In genomic region chr4:164815711-164816110, GRCh38 we compare ENCODE assay signal across 15 cellular contexts.
A peak's percentile ranks its signal among the peaks of the same experiment; 100 is the strongest.
DNase-seq lines count a peak whose midpoint lies in the region; ATAC-seq and TF ChIP-seq lines count a peak whose summit lies in the region.
"Had no signal": no experiment of that assay in that cellular context is flagged by ENCODE, and none has a peak within 500 bp of the region (broad histone marks: within the 10 kb centered on the region; RNA-seq: fewer than 3 reads in every experiment).

No MANE protein-coding gene starts in this region.

- H3K27ac ChIP-seq in GM23338 (ENCODE audit: low read depth) (no peak overlapping the region), HUES64 (ENCODE audit: low read depth, low read length) (peak overlapping the region; percentile 45), endodermal cell (ENCODE audit: low read depth, low read length) (no peak overlapping the region)

- H3K36me3 ChIP-seq in GM23338 (ENCODE audit: insufficient read depth): no peaks in the 10 kb centered on the region
- no peaks in the 10 kb centered on the region for H3K36me3 ChIP-seq in HUES64 (ENCODE audit: insufficient read depth, low read length)
- no peaks in the 10 kb centered on the region for H3K36me3 ChIP-seq in endodermal cell (ENCODE audit: control insufficient read depth, insufficient read depth, low read length)
- H3K36me3 ChIP-seq: HAP-1 had no signal

- H3K4me1 Mint-ChIP-seq in GM23338: peaks cover 34% of the 10 kb centered on the region
- peaks cover 40% of the 10 kb centered on the region for H3K4me1 Mint-ChIP-seq in endodermal cell
- peaks cover 18% of the 10 kb centered on the region for H3K4me1 Mint-ChIP-seq in progenitor cell of endocrine pancreas (ENCODE audit: low read depth)

- no peak overlapping the region for H3K4me2 ChIP-seq in GM23338

- H3K79me2 ChIP-seq in GM23338 (replicated peaks; ENCODE audit: insufficient read depth): no peaks in the 10 kb centered on the region

- WGBS in HUES64: 73% methylated on average over 1 of the region's 1 CpG
- WGBS in endodermal cell (ENCODE audit: insufficient coverage in 1 of 2, insufficient read length in 1 of 2), 2 experiments: 47 to 67% methylated on average over 1 of the region's 1 CpG

- ATAC-seq in GM23338 (peak; percentile 40; the same call in 2 of the 3 replicates), GM18858 (IDR thresholded peaks at IDR 0.05; ENCODE audit: unreplicated experiment) (no peak), GM18867 (IDR thresholded peaks at IDR 0.05; ENCODE audit: unreplicated experiment) (no peak)
- ATAC-seq: CD8-positive, alpha-beta T cell had no signal

- H3F3A ChIP-seq in GM23338 (replicated peaks; ENCODE audit: low read depth): no peaks in the 10 kb centered on the region

- H4K20me1 ChIP-seq in GM23338 (replicated peaks; ENCODE audit: insufficient read depth): no peaks in the 10 kb centered on the region

- no peak for TF ChIP-seq CTCF in GM23338 (conservative IDR thresholded peaks at IDR 0.05; ENCODE audit: low read depth in 2 of 2)
- TF ChIP-seq CTCF in endodermal cell (conservative IDR thresholded peaks at IDR 0.05): no peak
- TF ChIP-seq CTCF in progenitor cell of endocrine pancreas (IDR thresholded peaks at IDR 0.05; ENCODE audit: unreplicated experiment): no peak

- H3K9ac ChIP-seq in HUES64 (ENCODE audit: low read depth, low read length) (no peak overlapping the region), endodermal cell (ENCODE audit: extremely low read depth, low read length, poor library complexity, severe bottlenecking) (no peak overlapping the region)

- no peak overlapping the region for H2AFZ ChIP-seq in GM23338

- no peaks in the 10 kb centered on the region for H3K9me3 ChIP-seq in HUES64 (ENCODE audit: insufficient read depth, low read depth, low read length)
- no peaks in the 10 kb centered on the region for H3K9me3 ChIP-seq in endodermal cell (ENCODE audit: control insufficient read depth, low read length)
- H3K9me3 ChIP-seq: HAP-1 had no signal

- no peak overlapping the region for H3K27ac Mint-ChIP-seq in GM23338
- H3K27ac Mint-ChIP-seq in endodermal cell: peak overlapping the region; percentile 22
- peak overlapping the region; percentile 46 for H3K27ac Mint-ChIP-seq in progenitor cell of endocrine pancreas
- H3K27ac Mint-ChIP-seq: CD8-positive, alpha-beta T cell; HFFc6 had no signal

- H3K9me2 ChIP-seq in GM23338 (ENCODE audit: insufficient read depth): no peaks in the 10 kb centered on the region

- H3K27me3 Mint-ChIP-seq in GM23338 (ENCODE audit: insufficient read depth, low read depth, poor library complexity) (peaks cover 2% of the 10 kb centered on the region), endodermal cell (ENCODE audit: insufficient read depth) (no peaks in the 10 kb centered on the region), progenitor cell of endocrine pancreas (no peaks in the 10 kb centered on the region)

- DNase-seq in GM23338 (ENCODE audit: low spot score) (peak; percentile 34), endodermal cell (no peak), progenitor cell of endocrine pancreas (ENCODE audit: low spot score, unreplicated experiment) (no peak), NCI-H510A (lab: John Stamatoyannopoulos, UW) (no peak), NCI-H2029 (lab: John Stamatoyannopoulos, UW) (no peak)
- DNase-seq: C1 segment of cervical spinal cord; Calu3; CD8-positive, alpha-beta T cell; DMS53; DMS79 treated with DMSO at 0.1 percent for 48 hours; HFFc6 had no signal

- H3K9me3 Mint-ChIP-seq in GM23338: no peaks in the 10 kb centered on the region
- no peaks in the 10 kb centered on the region for H3K9me3 Mint-ChIP-seq in endodermal cell
- H3K9me3 Mint-ChIP-seq in progenitor cell of endocrine pancreas (ENCODE audit: low read depth): no peaks in the 10 kb centered on the region
- H3K9me3 Mint-ChIP-seq: CD8-positive, alpha-beta T cell had no signal

- H3K4me3 Mint-ChIP-seq in GM23338: no peak overlapping the region
- no peak overlapping the region for H3K4me3 Mint-ChIP-seq in endodermal cell
- H3K4me3 Mint-ChIP-seq in progenitor cell of endocrine pancreas (ENCODE audit: low read depth): no peak overlapping the region
- H3K4me3 Mint-ChIP-seq: CD8-positive, alpha-beta T cell; HFFc6 had no signal

- H3K4me1 ChIP-seq in GM23338 (ENCODE audit: insufficient read depth): peaks cover 11% of the 10 kb centered on the region
- peaks cover 38% of the 10 kb centered on the region for H3K4me1 ChIP-seq in HUES64 (ENCODE audit: insufficient read depth, low read length)
- peaks cover 8% of the 10 kb centered on the region for H3K4me1 ChIP-seq in endodermal cell (ENCODE audit: control insufficient read depth, insufficient read depth, low read length)

- H3K4me3 ChIP-seq in GM23338 (no peak overlapping the region), HUES64 (ENCODE audit: low read length) (no peak overlapping the region), endodermal cell (ENCODE audit: low read length) (peak overlapping the region; percentile 44)
- H3K4me3 ChIP-seq: HAP-1 had no signal

- H3K36me3 Mint-ChIP-seq in GM23338 (ENCODE audit: low read depth) (no peaks in the 10 kb centered on the region), endodermal cell (ENCODE audit: low read depth) (no peaks in the 10 kb centered on the region), progenitor cell of endocrine pancreas (ENCODE audit: insufficient read depth) (no peaks in the 10 kb centered on the region)
- H3K36me3 Mint-ChIP-seq: CD8-positive, alpha-beta T cell had no signal

- no peaks in the 10 kb centered on the region for H3K27me3 ChIP-seq in GM23338 (ENCODE audit: insufficient read depth)
- H3K27me3 ChIP-seq in HUES64 (ENCODE audit: insufficient read depth, low read length): no peaks in the 10 kb centered on the region
- H3K27me3 ChIP-seq in endodermal cell (ENCODE audit: control insufficient read depth, insufficient read depth, low read length, poor library complexity, severe bottlenecking): no peaks in the 10 kb centered on the region

TF ChIP-seq in GM23338, 12 proteins besides CTCF, POLR2A, EP300 and RAD21:
- peak; percentile 79 for TF ChIP-seq ZNF462 (CRISPR knock-in tag; IDR thresholded peaks at IDR 0.05)
- no peak for TF ChIP-seq EZH2phosphoT487 (IDR thresholded peaks at IDR 0.05; ENCODE audit: unreplicated experiment)
